In the genomic region with DNA sequence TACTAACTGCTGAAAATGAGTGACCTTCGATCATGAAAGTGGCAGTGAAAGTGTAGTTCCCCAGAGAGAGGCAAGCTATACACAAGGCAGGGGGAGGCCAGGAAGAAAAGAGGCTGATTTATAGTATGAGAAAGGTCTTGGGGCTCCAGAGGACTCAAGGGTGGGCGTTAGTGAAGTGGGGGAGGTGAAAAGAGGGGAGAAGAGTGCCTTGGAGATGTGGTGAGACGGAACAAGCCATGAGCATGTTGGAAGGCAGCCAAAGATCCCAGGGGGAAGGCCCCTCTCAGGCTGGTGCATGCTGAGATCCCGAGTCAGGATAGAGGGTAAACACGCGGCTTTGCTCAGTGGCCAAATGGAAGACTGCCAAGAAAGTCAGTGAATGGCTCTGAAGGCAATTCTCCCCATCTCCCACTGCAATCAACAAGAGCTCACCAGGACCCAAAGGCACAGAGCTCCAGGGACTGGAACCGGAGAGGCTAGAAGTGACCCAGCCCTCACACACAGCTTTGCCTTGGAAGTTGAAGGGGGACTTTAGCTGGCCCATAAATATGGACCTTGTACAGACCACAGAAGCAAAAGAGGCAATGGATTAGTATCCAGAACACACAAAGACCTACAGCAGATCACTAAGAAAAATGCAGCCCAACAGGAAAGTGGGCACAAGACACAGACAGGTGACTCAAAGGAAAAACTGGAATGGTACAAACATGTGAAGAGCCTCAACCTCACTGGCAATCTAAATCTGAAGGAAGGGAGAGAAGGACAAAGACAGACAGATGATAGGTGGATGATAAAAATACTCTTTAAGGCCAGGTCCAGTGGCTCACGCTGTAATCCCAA, we compare ENCODE assay signal across 1 cellular context.
TF ChIP-seq lines count a peak whose summit lies in the region.

No MANE protein-coding gene starts in this region.

TF ChIP-seq in HepG2, 621 proteins besides CTCF, POLR2A, EP300 and RAD21 (continued from another document and continues in another):
- TF ChIP-seq, protein P1, sequence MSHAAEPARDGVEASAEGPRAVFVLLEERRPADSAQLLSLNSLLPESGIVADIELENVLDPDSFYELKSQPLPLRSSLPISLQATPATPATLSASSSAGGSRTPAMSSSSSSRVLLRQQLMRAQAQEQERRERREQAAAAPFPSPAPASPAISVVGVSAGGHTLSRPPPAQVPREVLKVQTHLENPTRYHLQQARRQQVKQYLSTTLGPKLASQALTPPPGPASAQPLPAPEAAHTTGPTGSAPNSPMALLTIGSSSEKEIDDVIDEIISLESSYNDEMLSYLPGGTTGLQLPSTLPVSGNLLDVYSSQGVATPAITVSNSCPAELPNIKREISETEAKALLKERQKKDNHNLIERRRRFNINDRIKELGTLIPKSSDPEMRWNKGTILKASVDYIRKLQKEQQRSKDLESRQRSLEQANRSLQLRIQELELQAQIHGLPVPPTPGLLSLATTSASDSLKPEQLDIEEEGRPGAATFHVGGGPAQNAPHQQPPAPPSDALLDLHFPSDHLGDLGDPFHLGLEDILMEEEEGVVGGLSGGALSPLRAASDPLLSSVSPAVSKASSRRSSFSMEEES (CRISPR knock-in tag; IDR thresholded peaks at IDR 0.05): 0 out of 2 replicates have a peak, but pooled peaks have one; percentile 48
- TF ChIP-seq ZNF7 (CRISPR knock-in tag; IDR thresholded peaks at IDR 0.05): no peak
- peak; percentile 96 for TF ChIP-seq ZNF292 (CRISPR knock-in tag; IDR thresholded peaks at IDR 0.05; ENCODE audit: borderline replicate concordance, low read depth)
- peak; percentile 57 for TF ChIP-seq UBTF (CRISPR knock-in tag; IDR thresholded peaks at IDR 0.05)
- TF ChIP-seq ZMYM4 (CRISPR knock-in tag; IDR thresholded peaks at IDR 0.05): peak; percentile 30; the same call in 1 of the 2 replicates
- TF ChIP-seq, protein P2, sequence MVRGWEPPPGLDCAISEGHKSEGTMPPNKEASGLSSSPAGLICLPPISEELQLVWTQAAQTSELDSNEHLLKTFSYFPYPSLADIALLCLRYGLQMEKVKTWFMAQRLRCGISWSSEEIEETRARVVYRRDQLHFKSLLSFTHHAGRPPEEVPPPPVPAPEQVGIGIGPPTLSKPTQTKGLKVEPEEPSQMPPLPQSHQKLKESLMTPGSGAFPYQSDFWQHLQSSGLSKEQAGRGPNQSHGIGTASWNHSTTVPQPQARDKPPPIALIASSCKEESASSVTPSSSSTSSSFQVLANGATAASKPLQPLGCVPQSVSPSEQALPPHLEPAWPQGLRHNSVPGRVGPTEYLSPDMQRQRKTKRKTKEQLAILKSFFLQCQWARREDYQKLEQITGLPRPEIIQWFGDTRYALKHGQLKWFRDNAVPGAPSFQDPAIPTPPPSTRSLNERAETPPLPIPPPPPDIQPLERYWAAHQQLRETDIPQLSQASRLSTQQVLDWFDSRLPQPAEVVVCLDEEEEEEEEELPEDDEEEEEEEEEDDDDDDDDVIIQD (CRISPR knock-in tag; IDR thresholded peaks at IDR 0.05; ENCODE audit: low read depth): peak; percentile 40; the same call in 1 of the 2 replicates
- TF ChIP-seq SP4 (CRISPR knock-in tag; IDR thresholded peaks at IDR 0.05): peak; percentile 53; the same call in 1 of the 2 replicates
- no peak for TF ChIP-seq ATF6 (CRISPR knock-in tag; conservative IDR thresholded peaks at IDR 0.05)
- TF ChIP-seq ZNF800 (CRISPR knock-in tag; IDR thresholded peaks at IDR 0.05): peak; percentile 39; the same call in 1 of the 2 replicates
- peak; percentile 58; the same call in 1 of the 2 replicates for TF ChIP-seq ATF1 (CRISPR knock-in tag; IDR thresholded peaks at IDR 0.05)
- TF ChIP-seq, protein P3, sequence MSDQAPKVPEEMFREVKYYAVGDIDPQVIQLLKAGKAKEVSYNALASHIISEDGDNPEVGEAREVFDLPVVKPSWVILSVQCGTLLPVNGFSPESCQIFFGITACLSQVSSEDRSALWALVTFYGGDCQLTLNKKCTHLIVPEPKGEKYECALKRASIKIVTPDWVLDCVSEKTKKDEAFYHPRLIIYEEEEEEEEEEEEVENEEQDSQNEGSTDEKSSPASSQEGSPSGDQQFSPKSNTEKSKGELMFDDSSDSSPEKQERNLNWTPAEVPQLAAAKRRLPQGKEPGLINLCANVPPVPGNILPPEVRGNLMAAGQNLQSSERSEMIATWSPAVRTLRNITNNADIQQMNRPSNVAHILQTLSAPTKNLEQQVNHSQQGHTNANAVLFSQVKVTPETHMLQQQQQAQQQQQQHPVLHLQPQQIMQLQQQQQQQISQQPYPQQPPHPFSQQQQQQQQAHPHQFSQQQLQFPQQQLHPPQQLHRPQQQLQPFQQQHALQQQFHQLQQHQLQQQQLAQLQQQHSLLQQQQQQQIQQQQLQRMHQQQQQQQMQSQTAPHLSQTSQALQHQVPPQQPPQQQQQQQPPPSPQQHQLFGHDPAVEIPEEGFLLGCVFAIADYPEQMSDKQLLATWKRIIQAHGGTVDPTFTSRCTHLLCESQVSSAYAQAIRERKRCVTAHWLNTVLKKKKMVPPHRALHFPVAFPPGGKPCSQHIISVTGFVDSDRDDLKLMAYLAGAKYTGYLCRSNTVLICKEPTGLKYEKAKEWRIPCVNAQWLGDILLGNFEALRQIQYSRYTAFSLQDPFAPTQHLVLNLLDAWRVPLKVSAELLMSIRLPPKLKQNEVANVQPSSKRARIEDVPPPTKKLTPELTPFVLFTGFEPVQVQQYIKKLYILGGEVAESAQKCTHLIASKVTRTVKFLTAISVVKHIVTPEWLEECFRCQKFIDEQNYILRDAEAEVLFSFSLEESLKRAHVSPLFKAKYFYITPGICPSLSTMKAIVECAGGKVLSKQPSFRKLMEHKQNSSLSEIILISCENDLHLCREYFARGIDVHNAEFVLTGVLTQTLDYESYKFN (CRISPR knock-in tag; conservative IDR thresholded peaks at IDR 0.05): peak; percentile 81
- TF ChIP-seq ZNF761 (CRISPR knock-in tag; conservative IDR thresholded peaks at IDR 0.05): 0 out of 2 replicates have a peak, but pooled peaks have one; percentile 38
- TF ChIP-seq SALL2 (CRISPR knock-in tag; IDR thresholded peaks at IDR 0.05): peak; percentile 31; the same call in 1 of the 2 replicates
- 0 out of 2 replicates have a peak, but pooled peaks have one; percentile 51 for TF ChIP-seq ZBTB26 (CRISPR knock-in tag; IDR thresholded peaks at IDR 0.05; ENCODE audit: borderline replicate concordance)
- peak; percentile 16 for TF ChIP-seq ZNF781 (CRISPR knock-in tag; IDR thresholded peaks at IDR 0.05; ENCODE audit: borderline replicate concordance, not compliant biosample characterization)
- no peak for TF ChIP-seq YEATS2 (CRISPR knock-in tag; IDR thresholded peaks at IDR 0.05; ENCODE audit: borderline replicate concordance)
- no peak for TF ChIP-seq ZNF780A (CRISPR knock-in tag; IDR thresholded peaks at IDR 0.05)
- no peak for TF ChIP-seq DRAP1 (CRISPR knock-in tag; IDR thresholded peaks at IDR 0.05)
- TF ChIP-seq ZNF644 (CRISPR knock-in tag; IDR thresholded peaks at IDR 0.05; ENCODE audit: low read depth): peak; percentile 32; the same call in 1 of the 2 replicates
- peak; percentile 79 for TF ChIP-seq HOXA3 (CRISPR knock-in tag; IDR thresholded peaks at IDR 0.05)
- no peak for TF ChIP-seq ZNF468 (CRISPR knock-in tag; IDR thresholded peaks at IDR 0.05)
- peak; percentile 64; the same call in 1 of the 2 replicates for TF ChIP-seq KDM6A (CRISPR knock-in tag; IDR thresholded peaks at IDR 0.05; ENCODE audit: low read depth)
- TF ChIP-seq PAF1 (CRISPR knock-in tag; IDR thresholded peaks at IDR 0.05): no peak
- no peak for TF ChIP-seq ZFYVE20 (CRISPR knock-in tag; IDR thresholded peaks at IDR 0.05; ENCODE audit: borderline replicate concordance, low read depth)
- TF ChIP-seq RFXAP (CRISPR knock-in tag; IDR thresholded peaks at IDR 0.05; ENCODE audit: borderline replicate concordance): peak; percentile 24; the same call in 1 of the 2 replicates
- 0 out of 2 replicates have a peak, but pooled peaks have one; percentile 54 for TF ChIP-seq ZFP37 (CRISPR knock-in tag; IDR thresholded peaks at IDR 0.05; ENCODE audit: borderline replicate concordance)
- 0 out of 2 replicates have a peak, but pooled peaks have one; percentile 26 for TF ChIP-seq MIER3 (CRISPR knock-in tag; IDR thresholded peaks at IDR 0.05; ENCODE audit: borderline replicate concordance)
- TF ChIP-seq ETV5 (CRISPR knock-in tag; IDR thresholded peaks at IDR 0.05; ENCODE audit: borderline replicate concordance): peak; percentile 28; the same call in 1 of the 2 replicates
- TF ChIP-seq, protein P4, sequence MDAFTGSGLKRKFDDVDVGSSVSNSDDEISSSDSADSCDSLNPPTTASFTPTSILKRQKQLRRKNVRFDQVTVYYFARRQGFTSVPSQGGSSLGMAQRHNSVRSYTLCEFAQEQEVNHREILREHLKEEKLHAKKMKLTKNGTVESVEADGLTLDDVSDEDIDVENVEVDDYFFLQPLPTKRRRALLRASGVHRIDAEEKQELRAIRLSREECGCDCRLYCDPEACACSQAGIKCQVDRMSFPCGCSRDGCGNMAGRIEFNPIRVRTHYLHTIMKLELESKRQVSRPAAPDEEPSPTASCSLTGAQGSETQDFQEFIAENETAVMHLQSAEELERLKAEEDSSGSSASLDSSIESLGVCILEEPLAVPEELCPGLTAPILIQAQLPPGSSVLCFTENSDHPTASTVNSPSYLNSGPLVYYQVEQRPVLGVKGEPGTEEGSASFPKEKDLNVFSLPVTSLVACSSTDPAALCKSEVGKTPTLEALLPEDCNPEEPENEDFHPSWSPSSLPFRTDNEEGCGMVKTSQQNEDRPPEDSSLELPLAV (CRISPR knock-in tag; conservative IDR thresholded peaks at IDR 0.05; ENCODE audit: low read depth): no peak
- TF ChIP-seq ZFP82 (CRISPR knock-in tag; IDR thresholded peaks at IDR 0.05; ENCODE audit: borderline replicate concordance): 0 out of 2 replicates have a peak, but pooled peaks have one; percentile 36
